8 cellular contexts compared by ENCODE assay signal in genomic region chr2:19362094-19362649, GRCh38. TPM values are rescaled to one million over a fixed set of nuclear protein-coding genes. Genes with fewer than 3 reads are reported as not detected.
A peak's percentile ranks its signal among the peaks of the same experiment; 100 is the strongest.
DNase-seq lines count a peak whose midpoint lies in the region; ATAC-seq and TF ChIP-seq lines count a peak whose summit lies in the region.

No MANE protein-coding gene starts in this region.

- H3K79me1 ChIP-seq in H9 (ENCODE audit: insufficient read depth, low read depth, low read length, poor library complexity, severe bottlenecking) (no peaks in the 10 kb centered on the region), trophoblast cell (ENCODE audit: low read length) (peaks cover 3% of the 10 kb centered on the region)

- CTCF ChIA-PET in BJ (lab: Yijun Ruan, JAX) = interaction anchor here (0.6 to 5.4 kb wide), 3 partner anchors 612 to 943 kb away, joined by 3 to 30 read pairs (median 3); no protein-coding TSS in a partner anchor

- H3K27ac ChIP-seq in H9 (ENCODE audit: insufficient read length, low read depth, low read length) (no peak overlapping the region), esophagus muscularis mucosa (replicated peaks in 1 of 4) (peak overlapping the region; percentile 87 to 94 (median 91)), trophoblast cell (ENCODE audit: low read depth, low read length) (no peak overlapping the region)

- H3K27me3 ChIP-seq in BJ (ENCODE audit: control insufficient read depth, insufficient read depth, low read length) = peaks cover 2% of the 10 kb centered on the region; the same call in 1 of the 2 replicates
- H3K27me3 ChIP-seq in H9 (ENCODE audit: insufficient read depth, low read length) = peaks cover 74% of the 10 kb centered on the region
- peaks cover 0 to 10% (median 0%) of the 10 kb centered on the region in 4 donors for H3K27me3 ChIP-seq in esophagus muscularis mucosa
- H3K27me3 ChIP-seq in trophoblast cell (ENCODE audit: insufficient read depth, low read length) = peaks cover 63% of the 10 kb centered on the region

- TF ChIP-seq CTCF in BJ (IDR thresholded peaks at IDR 0.05; ENCODE audit: insufficient read depth, low read depth, low read length) = no peak
- TF ChIP-seq CTCF in H9 (conservative IDR thresholded peaks at IDR 0.05) = no peak
- TF ChIP-seq CTCF in esophagus muscularis mucosa (IDR thresholded peaks at IDR 0.05) = no peak

- H2BK15ac ChIP-seq in H9 (ENCODE audit: low read depth, low read length) = no peak overlapping the region

- H3K4ac ChIP-seq in H9 (ENCODE audit: low read depth, low read length) = no peak overlapping the region
- H3K4ac ChIP-seq in trophoblast cell (ENCODE audit: low read depth, low read length) = no peak overlapping the region

- H3K36me3 ChIP-seq in BJ (ENCODE audit: control insufficient read depth, insufficient read depth, low read length) (no peaks in the 10 kb centered on the region), esophagus muscularis mucosa (no peaks in the 10 kb centered on the region), trophoblast cell (ENCODE audit: control insufficient read depth in 1 of 2, insufficient read depth in 2 of 2, low read length in 2 of 2) (no peaks in the 10 kb centered on the region)

- H3K4me1 ChIP-seq in H9 (ENCODE audit: insufficient read depth, low read length) (no peaks in the 10 kb centered on the region; the same call in 1 of the 2 replicates), esophagus muscularis mucosa (peaks cover 20 to 59% (median 50%) of the 10 kb centered on the region in 4 donors), trophoblast cell (ENCODE audit: control insufficient read depth in 1 of 2, insufficient read depth in 2 of 2, low read length in 2 of 2) (peaks cover 19 to 20% of the 10 kb centered on the region in 2 experiments)

- ATAC-seq in GM18858 (IDR thresholded peaks at IDR 0.05; ENCODE audit: unreplicated experiment) (no peak), HG03095 (IDR thresholded peaks at IDR 0.05; ENCODE audit: unreplicated experiment) (no peak)

- intact Hi-C loops in esophagus muscularis mucosa (cut with DNase I) = loop anchor here (2.0 to 10.0 kb wide), 5 partner anchors 375 to 930 kb away; no protein-coding TSS in a partner anchor

- in situ Hi-C loops in SK-MEL-5 (cut with HindIII; ENCODE audit: low pct_unique_long_range_greater_than_20kb, low sequenced_read_pairs) = no loop called here

- H3K9ac ChIP-seq in H9 (ENCODE audit: extremely low read depth, insufficient read length, low read length) (no peak overlapping the region), trophoblast cell (ENCODE audit: low read length) (no peak overlapping the region)

- no peak overlapping the region for H2AK5ac ChIP-seq in H9 (ENCODE audit: insufficient read length, low read length)
- no peak overlapping the region for H2AK5ac ChIP-seq in trophoblast cell (ENCODE audit: low read length)

- H3K79me2 ChIP-seq in H9 (ENCODE audit: insufficient read depth, low read length) (no peaks in the 10 kb centered on the region), trophoblast cell (ENCODE audit: control insufficient read depth, insufficient read depth, low read length, poor library complexity) (no peaks in the 10 kb centered on the region)

- no peak for DNase-seq in BJ (ENCODE audit: low read depth)
- DNase-seq in H9 = no peak
- DNase-seq in SK-MEL-5 (ENCODE audit: low read depth, low spot score) = peak; percentile 16
- DNase-seq in esophagus muscularis mucosa (ENCODE audit: extremely low spot score) = peak; percentile 90
- peak in 1 of 2 donors; percentile 50 for DNase-seq in trophoblast cell
- no peak for DNase-seq in cerebellar nuclear complex (lab: John Stamatoyannopoulos, UW)

- no CpG with 5 or more reads among the region's 14 CpGs for WGBS in H9 (ENCODE audit: extremely low coverage, insufficient read length, low lambda C conversion rate)
- 11% methylated on average over 14 of the region's 14 CpGs for WGBS in esophagus muscularis mucosa
- no CpG with 5 or more reads among the region's 14 CpGs for WGBS in trophoblast cell (ENCODE audit: extremely low coverage, insufficient coverage, insufficient read length)

- no peak overlapping the region for H3K27ac Mint-ChIP-seq in H9

- H3K23ac ChIP-seq in H9 (ENCODE audit: insufficient read length, low read depth, low read length) = no peak overlapping the region
- H3K23ac ChIP-seq in trophoblast cell (ENCODE audit: low read length) = no peak overlapping the region

- H3K9me3 Mint-ChIP-seq in H9 = no peaks in the 10 kb centered on the region; a peak in 1 of 5 replicates

- no peaks in the 10 kb centered on the region for H3K36me3 Mint-ChIP-seq in H9 (ENCODE audit: insufficient read depth in 1 of 3, low read depth in 3 of 3)

- H4K8ac ChIP-seq in H9 (replicated peaks; ENCODE audit: insufficient read length, low read depth, low read length) (no peak overlapping the region), trophoblast cell (ENCODE audit: low read depth, low read length) (no peak overlapping the region)

- H2BK20ac ChIP-seq in H9 (ENCODE audit: low read depth, low read length, poor library complexity, severe bottlenecking) = no peak overlapping the region

- peak overlapping the region; percentile 64 for H3K4me3 ChIP-seq in BJ (ENCODE audit: low read depth, low read length)
- H3K4me3 ChIP-seq in esophagus muscularis mucosa = peak overlapping the region; percentile 52 to 74 (median 68)
- H3K4me3 ChIP-seq in trophoblast cell (ENCODE audit: low read depth, low read length) = no peak overlapping the region

- no peak overlapping the region for H3T11ph ChIP-seq in H9 (ENCODE audit: low read length)

- no peak overlapping the region for H2BK5ac ChIP-seq in H9 (ENCODE audit: insufficient read length, low read length)
- H2BK5ac ChIP-seq in trophoblast cell (ENCODE audit: low read depth, low read length, poor library complexity) = no peak overlapping the region

- no peak overlapping the region for H2BK120ac ChIP-seq in H9 (ENCODE audit: low read depth, low read length, poor library complexity, severe bottlenecking)
- no peak overlapping the region for H2BK120ac ChIP-seq in trophoblast cell (ENCODE audit: insufficient read depth, low read length, poor library complexity)

- H3K4me2 ChIP-seq in H9 (ENCODE audit: insufficient read depth, insufficient read length, low read length) (peak overlapping the region; percentile 69), trophoblast cell (ENCODE audit: low read length) (peak overlapping the region; percentile 85)

- H2BK12ac ChIP-seq in H9 (ENCODE audit: insufficient read length, low read depth, low read length) (no peak overlapping the region), trophoblast cell (ENCODE audit: low read length) (no peak overlapping the region)

- TF ChIP-seq EP300 in esophagus muscularis mucosa (IDR thresholded peaks at IDR 0.05) = no peak

- peak overlapping the region in 1 of 2 experiments; percentile 79; a peak in 4 of 5 replicates for H3K4me3 Mint-ChIP-seq in H9

- no peak overlapping the region for H3K18ac ChIP-seq in H9 (ENCODE audit: insufficient read length, low read depth, low read length)
- no peak overlapping the region for H3K18ac ChIP-seq in trophoblast cell (ENCODE audit: low read length)

- TF ChIP-seq POLR2A in esophagus muscularis mucosa (IDR thresholded peaks at IDR 0.05; ENCODE audit: low read depth) = no peak

- H3K56ac ChIP-seq in H9 (ENCODE audit: insufficient read length, low read depth, low read length) = no peak overlapping the region

- H4K12ac ChIP-seq in trophoblast cell (ENCODE audit: low read depth, low read length) = no peak overlapping the region

- H3K27me3 Mint-ChIP-seq in H9 (ENCODE audit: low read depth) = peaks cover 99% of the 10 kb centered on the region

- POLR2A ChIA-PET in BJ (lab: Charles Lee) = no interaction called here

- H4K5ac ChIP-seq in H9 (ENCODE audit: insufficient read length, low read depth, low read length) = no peak overlapping the region

- H4K91ac ChIP-seq in H9 (ENCODE audit: insufficient read length, low read depth, low read length) = no peak overlapping the region
- H4K91ac ChIP-seq in trophoblast cell (ENCODE audit: low read depth, low read length) = no peak overlapping the region

- no peak overlapping the region for H3K14ac ChIP-seq in H9 (ENCODE audit: insufficient read depth, low read length)
- no peak overlapping the region for H3K14ac ChIP-seq in trophoblast cell (ENCODE audit: low read length)

- H3K23me2 ChIP-seq in H9 (ENCODE audit: insufficient read length, low read depth, low read length, poor library complexity, severe bottlenecking) = peaks cover 24% of the 10 kb centered on the region

- H4K20me1 ChIP-seq in H9 (ENCODE audit: control insufficient read depth, insufficient read depth, insufficient read length) = no peaks in the 10 kb centered on the region

- H3K4me1 Mint-ChIP-seq in H9 = peaks cover 27 to 34% of the 10 kb centered on the region in 2 experiments

- H2AFZ ChIP-seq in H9 (ENCODE audit: low read length) = no peak overlapping the region
- no peak overlapping the region for H2AFZ ChIP-seq in trophoblast cell (ENCODE audit: insufficient read depth, low read length, poor library complexity)

- H3K9me3 ChIP-seq in H9 (ENCODE audit: control insufficient read depth, low read depth, low read length) = no peaks in the 10 kb centered on the region
- H3K9me3 ChIP-seq in esophagus muscularis mucosa = no peaks in the 10 kb centered on the region
- no peaks in the 10 kb centered on the region for H3K9me3 ChIP-seq in trophoblast cell (ENCODE audit: insufficient read depth, low read depth, low read length)

RNA-seq across cellular contexts. Expression of gene OSR1, which starts 3.7 kb away (rescaled TPM):
- polyA plus RNA-seq in BJ (2011; rRNA removed) = 4.3 and 6.7 TPM in 2 replicates
- 2.6 TPM in 2 replicates for polyA minus RNA-seq in BJ (2011; rRNA and poly(A)+ RNA removed)
- total RNA-seq in H9 (2021) (0.24 and 0.35 TPM in 2 replicates), esophagus muscularis mucosa (10 to 100 TPM; 50.3 to 99.6 (median 74.7) TPM)
- not detected in 2 replicates for total RNA-seq in SK-MEL-5 (2014; rRNA removed; shearing (Covaris generic))
- not detected in 2 replicates for polyA plus RNA-seq in SK-MEL-5 (2015; cell fraction: cytosol; rRNA removed)
- polyA plus RNA-seq in SK-MEL-5 (2015; cell fraction: nucleus; rRNA removed) = not detected in 2 replicates
- 0.93 and 1.1 TPM in 2 replicates for polyA plus RNA-seq in trophoblast cell (2013)

Comparison
In these comparisons a context has a peak if more than half of its experiments do, and no peak if none do; other contexts are left out.
1. DNase-seq: peak in SK-MEL-5 (single experiment) and esophagus muscularis mucosa (single experiment); none in BJ (single experiment), H9 (single experiment) and cerebellar nuclear complex (0 of 2).
2. H3K27ac ChIP-seq: peak in esophagus muscularis mucosa (4 of 4); none in H9 (single experiment) and trophoblast cell (single experiment).
3. RNA of gene OSR1, which starts 3.7 kb away (total RNA-seq): 50.3 to 99.6 TPM in esophagus muscularis mucosa; 0.24 to 0.35 TPM in H9 and not detected in SK-MEL-5; every median in the first group is over 10 times any median in the second.